ENCODE assay signal across 1 cellular context in the genomic region with DNA sequence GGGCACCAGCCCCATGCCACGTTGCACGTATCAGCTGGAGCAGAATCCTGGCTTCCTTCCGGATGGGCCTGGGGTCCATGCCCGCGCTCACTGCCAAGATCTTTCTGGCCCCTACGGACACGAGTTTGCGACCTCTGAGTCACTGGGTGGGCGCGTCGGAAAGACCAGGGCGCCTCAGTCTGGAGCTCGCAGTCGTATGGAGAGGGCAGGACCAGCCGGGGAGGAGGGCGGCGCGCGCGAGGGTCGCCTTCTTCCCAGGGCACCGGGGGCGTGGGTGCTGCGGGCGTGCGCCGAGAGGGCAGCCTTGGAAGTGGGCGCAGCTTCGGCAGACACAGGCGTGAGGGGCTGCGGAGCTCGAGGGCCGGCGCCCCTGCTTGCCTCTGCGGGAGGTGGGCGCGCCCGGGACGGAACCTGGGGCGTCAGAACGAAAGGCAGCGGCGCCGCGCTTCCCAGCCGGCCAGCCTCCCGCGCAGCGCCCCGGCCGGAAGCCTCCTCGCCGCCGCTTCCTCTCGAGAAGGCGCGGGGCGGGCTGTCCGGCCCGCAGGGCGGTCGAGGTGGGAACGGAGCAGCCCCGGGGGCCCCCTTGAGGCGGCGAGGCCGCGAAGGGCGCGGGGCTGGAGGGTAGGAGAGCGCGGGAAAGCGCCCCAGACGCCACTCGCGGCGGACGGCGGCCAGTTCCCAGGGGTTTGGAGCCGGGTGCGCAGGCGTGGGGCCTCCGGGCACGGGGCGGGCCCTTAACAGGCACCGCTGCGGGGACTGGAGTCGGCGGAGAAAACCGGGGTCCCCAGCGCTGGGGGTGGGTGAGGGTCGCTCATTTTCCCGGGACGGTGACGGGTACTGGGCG.
TF ChIP-seq lines count a peak whose summit lies in the region.

A gene (plus strand): TSS at position 490 of the 844 bp plus-strand sequence. CDS start 459 bp downstream, outside the sequence.

TF ChIP-seq in HepG2, 621 proteins besides CTCF, POLR2A, EP300 and RAD21 (continued from another document and continues in another):
- peak; percentile 84 for TF ChIP-seq YEATS4 (CRISPR knock-in tag; IDR thresholded peaks at IDR 0.05; ENCODE audit: borderline replicate concordance)
- TF ChIP-seq KAT2B (IDR thresholded peaks at IDR 0.05; ENCODE audit: borderline replicate concordance, low read depth, low read length) = no peak
- no peak for TF ChIP-seq NCOA1 (CRISPR knock-in tag; IDR thresholded peaks at IDR 0.05)
- TF ChIP-seq, protein P1, sequence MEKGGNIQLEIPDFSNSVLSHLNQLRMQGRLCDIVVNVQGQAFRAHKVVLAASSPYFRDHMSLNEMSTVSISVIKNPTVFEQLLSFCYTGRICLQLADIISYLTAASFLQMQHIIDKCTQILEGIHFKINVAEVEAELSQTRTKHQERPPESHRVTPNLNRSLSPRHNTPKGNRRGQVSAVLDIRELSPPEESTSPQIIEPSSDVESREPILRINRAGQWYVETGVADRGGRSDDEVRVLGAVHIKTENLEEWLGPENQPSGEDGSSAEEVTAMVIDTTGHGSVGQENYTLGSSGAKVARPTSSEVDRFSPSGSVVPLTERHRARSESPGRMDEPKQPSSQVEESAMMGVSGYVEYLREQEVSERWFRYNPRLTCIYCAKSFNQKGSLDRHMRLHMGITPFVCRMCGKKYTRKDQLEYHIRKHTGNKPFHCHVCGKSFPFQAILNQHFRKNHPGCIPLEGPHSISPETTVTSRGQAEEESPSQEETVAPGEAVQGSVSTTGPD (CRISPR knock-in tag; IDR thresholded peaks at IDR 0.05) = no peak
- peak; percentile 27; the same call in 1 of the 2 replicates for TF ChIP-seq PAX8 (CRISPR knock-in tag; IDR thresholded peaks at IDR 0.05; ENCODE audit: borderline replicate concordance)
- no peak for TF ChIP-seq NFE2 (CRISPR knock-in tag; IDR thresholded peaks at IDR 0.05)
- no peak for TF ChIP-seq DNMT3B (CRISPR knock-in tag; conservative IDR thresholded peaks at IDR 0.05)
- TF ChIP-seq THAP11 (CRISPR knock-in tag; IDR thresholded peaks at IDR 0.05) = peak; percentile 90
- TF ChIP-seq GTF3A (CRISPR knock-in tag; conservative IDR thresholded peaks at IDR 0.05) = no peak
- TF ChIP-seq ZNF30 (CRISPR knock-in tag; IDR thresholded peaks at IDR 0.05) = no peak
- no peak for TF ChIP-seq SP1 (IDR thresholded peaks at IDR 0.05)
- TF ChIP-seq SP1 (CRISPR knock-in tag; IDR thresholded peaks at IDR 0.05) = peak; percentile 19; the same call in 1 of the 2 replicates
- TF ChIP-seq, protein P2, sequence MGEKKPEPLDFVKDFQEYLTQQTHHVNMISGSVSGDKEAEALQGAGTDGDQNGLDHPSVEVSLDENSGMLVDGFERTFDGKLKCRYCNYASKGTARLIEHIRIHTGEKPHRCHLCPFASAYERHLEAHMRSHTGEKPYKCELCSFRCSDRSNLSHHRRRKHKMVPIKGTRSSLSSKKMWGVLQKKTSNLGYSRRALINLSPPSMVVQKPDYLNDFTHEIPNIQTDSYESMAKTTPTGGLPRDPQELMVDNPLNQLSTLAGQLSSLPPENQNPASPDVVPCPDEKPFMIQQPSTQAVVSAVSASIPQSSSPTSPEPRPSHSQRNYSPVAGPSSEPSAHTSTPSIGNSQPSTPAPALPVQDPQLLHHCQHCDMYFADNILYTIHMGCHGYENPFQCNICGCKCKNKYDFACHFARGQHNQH (CRISPR knock-in tag; IDR thresholded peaks at IDR 0.05) = peak; percentile 67; the same call in 1 of the 2 replicates
- TF ChIP-seq SETDB1 (CRISPR knock-in tag; IDR thresholded peaks at IDR 0.05; ENCODE audit: borderline replicate concordance) = no peak
- TF ChIP-seq, protein P3, sequence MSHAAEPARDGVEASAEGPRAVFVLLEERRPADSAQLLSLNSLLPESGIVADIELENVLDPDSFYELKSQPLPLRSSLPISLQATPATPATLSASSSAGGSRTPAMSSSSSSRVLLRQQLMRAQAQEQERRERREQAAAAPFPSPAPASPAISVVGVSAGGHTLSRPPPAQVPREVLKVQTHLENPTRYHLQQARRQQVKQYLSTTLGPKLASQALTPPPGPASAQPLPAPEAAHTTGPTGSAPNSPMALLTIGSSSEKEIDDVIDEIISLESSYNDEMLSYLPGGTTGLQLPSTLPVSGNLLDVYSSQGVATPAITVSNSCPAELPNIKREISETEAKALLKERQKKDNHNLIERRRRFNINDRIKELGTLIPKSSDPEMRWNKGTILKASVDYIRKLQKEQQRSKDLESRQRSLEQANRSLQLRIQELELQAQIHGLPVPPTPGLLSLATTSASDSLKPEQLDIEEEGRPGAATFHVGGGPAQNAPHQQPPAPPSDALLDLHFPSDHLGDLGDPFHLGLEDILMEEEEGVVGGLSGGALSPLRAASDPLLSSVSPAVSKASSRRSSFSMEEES (CRISPR knock-in tag; IDR thresholded peaks at IDR 0.05) = no peak
- TF ChIP-seq ZNF879 (CRISPR knock-in tag; IDR thresholded peaks at IDR 0.05) = no peak
- TF ChIP-seq, protein P4, sequence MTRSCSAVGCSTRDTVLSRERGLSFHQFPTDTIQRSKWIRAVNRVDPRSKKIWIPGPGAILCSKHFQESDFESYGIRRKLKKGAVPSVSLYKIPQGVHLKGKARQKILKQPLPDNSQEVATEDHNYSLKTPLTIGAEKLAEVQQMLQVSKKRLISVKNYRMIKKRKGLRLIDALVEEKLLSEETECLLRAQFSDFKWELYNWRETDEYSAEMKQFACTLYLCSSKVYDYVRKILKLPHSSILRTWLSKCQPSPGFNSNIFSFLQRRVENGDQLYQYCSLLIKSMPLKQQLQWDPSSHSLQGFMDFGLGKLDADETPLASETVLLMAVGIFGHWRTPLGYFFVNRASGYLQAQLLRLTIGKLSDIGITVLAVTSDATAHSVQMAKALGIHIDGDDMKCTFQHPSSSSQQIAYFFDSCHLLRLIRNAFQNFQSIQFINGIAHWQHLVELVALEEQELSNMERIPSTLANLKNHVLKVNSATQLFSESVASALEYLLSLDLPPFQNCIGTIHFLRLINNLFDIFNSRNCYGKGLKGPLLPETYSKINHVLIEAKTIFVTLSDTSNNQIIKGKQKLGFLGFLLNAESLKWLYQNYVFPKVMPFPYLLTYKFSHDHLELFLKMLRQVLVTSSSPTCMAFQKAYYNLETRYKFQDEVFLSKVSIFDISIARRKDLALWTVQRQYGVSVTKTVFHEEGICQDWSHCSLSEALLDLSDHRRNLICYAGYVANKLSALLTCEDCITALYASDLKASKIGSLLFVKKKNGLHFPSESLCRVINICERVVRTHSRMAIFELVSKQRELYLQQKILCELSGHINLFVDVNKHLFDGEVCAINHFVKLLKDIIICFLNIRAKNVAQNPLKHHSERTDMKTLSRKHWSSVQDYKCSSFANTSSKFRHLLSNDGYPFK (CRISPR knock-in tag; IDR thresholded peaks at IDR 0.05; ENCODE audit: borderline replicate concordance) = 0 out of 2 replicates have a peak, but pooled peaks have one; percentile 6
- TF ChIP-seq GATAD2A (CRISPR knock-in tag; IDR thresholded peaks at IDR 0.05) = no peak
- TF ChIP-seq RXRA (CRISPR knock-in tag; IDR thresholded peaks at IDR 0.05) = 0 out of 2 replicates have a peak, but pooled peaks have one; percentile 14
- TF ChIP-seq AKAP8 (CRISPR knock-in tag; IDR thresholded peaks at IDR 0.05) = peak; percentile 91
- TF ChIP-seq TAF15 (IDR thresholded peaks at IDR 0.05; ENCODE audit: low read depth, low read length, poor library complexity, severe bottlenecking) = no peak
- 0 out of 2 replicates have a peak, but pooled peaks have one; percentile 69 for TF ChIP-seq ZNF333 (CRISPR knock-in tag; IDR thresholded peaks at IDR 0.05; ENCODE audit: borderline replicate concordance)
- TF ChIP-seq, protein P5, sequence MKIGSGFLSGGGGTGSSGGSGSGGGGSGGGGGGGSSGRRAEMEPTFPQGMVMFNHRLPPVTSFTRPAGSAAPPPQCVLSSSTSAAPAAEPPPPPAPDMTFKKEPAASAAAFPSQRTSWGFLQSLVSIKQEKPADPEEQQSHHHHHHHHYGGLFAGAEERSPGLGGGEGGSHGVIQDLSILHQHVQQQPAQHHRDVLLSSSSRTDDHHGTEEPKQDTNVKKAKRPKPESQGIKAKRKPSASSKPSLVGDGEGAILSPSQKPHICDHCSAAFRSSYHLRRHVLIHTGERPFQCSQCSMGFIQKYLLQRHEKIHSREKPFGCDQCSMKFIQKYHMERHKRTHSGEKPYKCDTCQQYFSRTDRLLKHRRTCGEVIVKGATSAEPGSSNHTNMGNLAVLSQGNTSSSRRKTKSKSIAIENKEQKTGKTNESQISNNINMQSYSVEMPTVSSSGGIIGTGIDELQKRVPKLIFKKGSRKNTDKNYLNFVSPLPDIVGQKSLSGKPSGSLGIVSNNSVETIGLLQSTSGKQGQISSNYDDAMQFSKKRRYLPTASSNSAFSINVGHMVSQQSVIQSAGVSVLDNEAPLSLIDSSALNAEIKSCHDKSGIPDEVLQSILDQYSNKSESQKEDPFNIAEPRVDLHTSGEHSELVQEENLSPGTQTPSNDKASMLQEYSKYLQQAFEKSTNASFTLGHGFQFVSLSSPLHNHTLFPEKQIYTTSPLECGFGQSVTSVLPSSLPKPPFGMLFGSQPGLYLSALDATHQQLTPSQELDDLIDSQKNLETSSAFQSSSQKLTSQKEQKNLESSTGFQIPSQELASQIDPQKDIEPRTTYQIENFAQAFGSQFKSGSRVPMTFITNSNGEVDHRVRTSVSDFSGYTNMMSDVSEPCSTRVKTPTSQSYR (CRISPR knock-in tag; IDR thresholded peaks at IDR 0.05; ENCODE audit: borderline replicate concordance) = no peak
- TF ChIP-seq HCFC1 (IDR thresholded peaks at IDR 0.05; ENCODE audit: low read depth, low read length) = peak; percentile 57; the same call in 1 of the 2 replicates
- TF ChIP-seq, protein P6, sequence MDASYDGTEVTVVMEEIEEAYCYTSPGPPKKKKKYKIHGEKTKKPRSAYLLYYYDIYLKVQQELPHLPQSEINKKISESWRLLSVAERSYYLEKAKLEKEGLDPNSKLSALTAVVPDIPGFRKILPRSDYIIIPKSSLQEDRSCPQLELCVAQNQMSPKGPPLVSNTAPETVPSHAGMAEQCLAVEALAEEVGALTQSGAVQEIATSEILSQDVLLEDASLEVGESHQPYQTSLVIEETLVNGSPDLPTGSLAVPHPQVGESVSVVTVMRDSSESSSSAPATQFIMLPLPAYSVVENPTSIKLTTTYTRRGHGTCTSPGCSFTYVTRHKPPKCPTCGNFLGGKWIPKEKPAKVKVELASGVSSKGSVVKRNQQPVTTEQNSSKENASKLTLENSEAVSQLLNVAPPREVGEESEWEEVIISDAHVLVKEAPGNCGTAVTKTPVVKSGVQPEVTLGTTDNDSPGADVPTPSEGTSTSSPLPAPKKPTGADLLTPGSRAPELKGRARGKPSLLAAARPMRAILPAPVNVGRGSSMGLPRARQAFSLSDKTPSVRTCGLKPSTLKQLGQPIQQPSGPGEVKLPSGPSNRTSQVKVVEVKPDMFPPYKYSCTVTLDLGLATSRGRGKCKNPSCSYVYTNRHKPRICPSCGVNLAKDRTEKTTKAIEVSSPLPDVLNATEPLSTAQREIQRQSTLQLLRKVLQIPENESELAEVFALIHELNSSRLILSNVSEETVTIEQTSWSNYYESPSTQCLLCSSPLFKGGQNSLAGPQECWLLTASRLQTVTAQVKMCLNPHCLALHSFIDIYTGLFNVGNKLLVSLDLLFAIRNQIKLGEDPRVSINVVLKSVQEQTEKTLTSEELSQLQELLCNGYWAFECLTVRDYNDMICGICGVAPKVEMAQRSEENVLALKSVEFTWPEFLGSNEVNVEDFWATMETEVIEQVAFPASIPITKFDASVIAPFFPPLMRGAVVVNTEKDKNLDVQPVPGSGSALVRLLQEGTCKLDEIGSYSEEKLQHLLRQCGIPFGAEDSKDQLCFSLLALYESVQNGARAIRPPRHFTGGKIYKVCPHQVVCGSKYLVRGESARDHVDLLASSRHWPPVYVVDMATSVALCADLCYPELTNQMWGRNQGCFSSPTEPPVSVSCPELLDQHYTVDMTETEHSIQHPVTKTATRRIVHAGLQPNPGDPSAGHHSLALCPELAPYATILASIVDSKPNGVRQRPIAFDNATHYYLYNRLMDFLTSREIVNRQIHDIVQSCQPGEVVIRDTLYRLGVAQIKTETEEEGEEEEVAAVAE (CRISPR knock-in tag; IDR thresholded peaks at IDR 0.05; ENCODE audit: borderline replicate concordance) = no peak
- no peak for TF ChIP-seq NR2F6 (IDR thresholded peaks at IDR 0.05)
- no peak for TF ChIP-seq NR2F6 (CRISPR knock-in tag; IDR thresholded peaks at IDR 0.05)
- peak; percentile 54; the same call in 1 of the 2 replicates for TF ChIP-seq CBFB (CRISPR knock-in tag; IDR thresholded peaks at IDR 0.05)
- no peak for TF ChIP-seq SNRNP70 (IDR thresholded peaks at IDR 0.05; ENCODE audit: low read depth, low read length)
- peak; percentile 82 for TF ChIP-seq ZNF44 (CRISPR knock-in tag; IDR thresholded peaks at IDR 0.05)
- no peak for TF ChIP-seq RARG (CRISPR knock-in tag; IDR thresholded peaks at IDR 0.05; ENCODE audit: low read depth)
- TF ChIP-seq ZSCAN20 (CRISPR knock-in tag; IDR thresholded peaks at IDR 0.05; ENCODE audit: borderline replicate concordance) = no peak
- TF ChIP-seq SP4 (CRISPR knock-in tag; IDR thresholded peaks at IDR 0.05) = peak; percentile 74
- TF ChIP-seq LCORL (IDR thresholded peaks at IDR 0.05) = no peak
- TF ChIP-seq LCORL (CRISPR knock-in tag; IDR thresholded peaks at IDR 0.05) = 0 out of 2 replicates have a peak, but pooled peaks have one; percentile 6
- 0 out of 2 replicates have a peak, but pooled peaks have one; percentile 41 for TF ChIP-seq ZNF468 (CRISPR knock-in tag; IDR thresholded peaks at IDR 0.05)
- TF ChIP-seq KLF16 (CRISPR knock-in tag; IDR thresholded peaks at IDR 0.05) = no peak
- TF ChIP-seq, protein P7, sequence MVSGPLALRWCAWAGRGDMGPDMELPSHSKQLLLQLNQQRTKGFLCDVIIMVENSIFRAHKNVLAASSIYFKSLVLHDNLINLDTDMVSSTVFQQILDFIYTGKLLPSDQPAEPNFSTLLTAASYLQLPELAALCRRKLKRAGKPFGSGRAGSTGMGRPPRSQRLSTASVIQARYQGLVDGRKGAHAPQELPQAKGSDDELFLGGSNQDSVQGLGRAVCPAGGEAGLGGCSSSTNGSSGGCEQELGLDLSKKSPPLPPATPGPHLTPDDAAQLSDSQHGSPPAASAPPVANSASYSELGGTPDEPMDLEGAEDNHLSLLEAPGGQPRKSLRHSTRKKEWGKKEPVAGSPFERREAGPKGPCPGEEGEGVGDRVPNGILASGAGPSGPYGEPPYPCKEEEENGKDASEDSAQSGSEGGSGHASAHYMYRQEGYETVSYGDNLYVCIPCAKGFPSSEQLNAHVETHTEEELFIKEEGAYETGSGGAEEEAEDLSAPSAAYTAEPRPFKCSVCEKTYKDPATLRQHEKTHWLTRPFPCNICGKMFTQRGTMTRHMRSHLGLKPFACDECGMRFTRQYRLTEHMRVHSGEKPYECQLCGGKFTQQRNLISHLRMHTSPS (CRISPR knock-in tag; IDR thresholded peaks at IDR 0.05; ENCODE audit: low read depth) = 0 out of 2 replicates have a peak, but pooled peaks have one; percentile 48
- peak; percentile 49 for TF ChIP-seq KAT8 (CRISPR knock-in tag; IDR thresholded peaks at IDR 0.05)
- TF ChIP-seq IRF2 (CRISPR knock-in tag; IDR thresholded peaks at IDR 0.05) = 0 out of 2 replicates have a peak, but pooled peaks have one; percentile 20
- TF ChIP-seq HES4 (CRISPR knock-in tag; IDR thresholded peaks at IDR 0.05; ENCODE audit: borderline replicate concordance) = no peak
- peak; percentile 42; the same call in 1 of the 2 replicates for TF ChIP-seq ELF3 (CRISPR knock-in tag; IDR thresholded peaks at IDR 0.05)
- peak; percentile 80; the same call in 1 of the 2 replicates for TF ChIP-seq MTF1 (CRISPR knock-in tag; IDR thresholded peaks at IDR 0.05)
- peak; percentile 92; the same call in 1 of the 2 replicates for TF ChIP-seq ARID2 (CRISPR knock-in tag; IDR thresholded peaks at IDR 0.05; ENCODE audit: borderline replicate concordance)
- peak; percentile 65 for TF ChIP-seq ARHGAP35 (CRISPR knock-in tag; IDR thresholded peaks at IDR 0.05; ENCODE audit: borderline replicate concordance)
